Comparison of ENCODE assay signal across 10 cellular contexts in genomic region chr4:156594619-156595018, GRCh38.
DNase-seq lines count a peak whose midpoint lies in the region; ATAC-seq lines count a peak whose summit lies in the region.
"Had no signal": no experiment of that assay in that cellular context is flagged by ENCODE, and none has a peak within 500 bp of the region (broad histone marks: within the 10 kb centered on the region; RNA-seq: fewer than 3 reads in every experiment).

No MANE protein-coding gene starts in this region.

- no peaks in the 10 kb centered on the region for H3K27me3 ChIP-seq in aorta (ENCODE audit: control insufficient read depth in 1 of 2, insufficient read depth in 2 of 2, low read length in 1 of 2)
- H3K27me3 ChIP-seq: neutrophil had no signal

- no peak overlapping the region for H3K4me3 ChIP-seq in aorta (ENCODE audit: low read length in 2 of 2)

- H3K27ac ChIP-seq in aorta (ENCODE audit: low read depth in 1 of 2, low read length in 2 of 2), result no peak overlapping the region
- H3K27ac ChIP-seq: neutrophil had no signal

- no peaks in the 10 kb centered on the region for H3K9me3 ChIP-seq in aorta (ENCODE audit: control insufficient read depth, low read length)
- H3K9me3 ChIP-seq: neutrophil had no signal

- 31 to 33% methylated on average over 2 of the region's 2 CpGs for WGBS in aorta, 2 donors

- H3K36me3 ChIP-seq in aorta (ENCODE audit: control insufficient read depth in 1 of 2, insufficient read depth in 2 of 2, low read length in 1 of 2), result no peaks in the 10 kb centered on the region
- H3K36me3 ChIP-seq: neutrophil had no signal

- intact Hi-C loops in Right ventricle myocardium superior (cut with DNase I), result loop anchor here (10.0 kb wide), 1 partner anchor 450 kb away; no protein-coding TSS in a partner anchor
- intact Hi-C loops in cardiac septum (cut with DNase I), result no loop called here
- intact Hi-C loops in aorta (cut with DNase I), result no loop called here

- H3K4me1 ChIP-seq in aorta (ENCODE audit: control insufficient read depth in 1 of 2, insufficient read depth in 2 of 2, low read length in 2 of 2), result peaks cover 0 to 4% of the 10 kb centered on the region in 2 donors

- peak; percentile 68 for DNase-seq in Right ventricle myocardium superior
- DNase-seq in cardiac septum (ENCODE audit: low spot score), result no peak
- peak in 40 of 58 donors; percentile 1 to 70 (median 26) for DNase-seq in anterior cingulate cortex (lab: John Stamatoyannopoulos, UW)
- peak; percentile 23 for DNase-seq in kidney tubule cell (ENCODE audit: low spot score)
- peak; percentile 69 to 84 for DNase-seq in aorta
- no peak for DNase-seq in NCI-H1048 (lab: John Stamatoyannopoulos, UW)
- no peak for DNase-seq in activated CD4-positive, alpha-beta T cell treated with anti-CD3 and anti-CD28 coated beads for 48 hours
- DNase-seq: MM.1S had no signal

- ATAC-seq in Right ventricle myocardium superior (ENCODE audit: poor library complexity) (no peak), aorta (ENCODE audit: low FRiP score) (no peak), HG03521 (IDR thresholded peaks at IDR 0.05; ENCODE audit: unreplicated experiment) (no peak)

Comparison
In these comparisons a context has a peak if more than half of its experiments do, and no peak if none do; other contexts are left out.
1. DNase-seq: peak in Right ventricle myocardium superior (single experiment), anterior cingulate cortex (40 of 58), kidney tubule cell (single experiment) and aorta (2 of 2); none in cardiac septum (single experiment), NCI-H1048 (single experiment) and activated CD4-positive, alpha-beta T cell treated with anti-CD3 and anti-CD28 coated beads for 48 hours (single experiment).